In the genomic region with DNA sequence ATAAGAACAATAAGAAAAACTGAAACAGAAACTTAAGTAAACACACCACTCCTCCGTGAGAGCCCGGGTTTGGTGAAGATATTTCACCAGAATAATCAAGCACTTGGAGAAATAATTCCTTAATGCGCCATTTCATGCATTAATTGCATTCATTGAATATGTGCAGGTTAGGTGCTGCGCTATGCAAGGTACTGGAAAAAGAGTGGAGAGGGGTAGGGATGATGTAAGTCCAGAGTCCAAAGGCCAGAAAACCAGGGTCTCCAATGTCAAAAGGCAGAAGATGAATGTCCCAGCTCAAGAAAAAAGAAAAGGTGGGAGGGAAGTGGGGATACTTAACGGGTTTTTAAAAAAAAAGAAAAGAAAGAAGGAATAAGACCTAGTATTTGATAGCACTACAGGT, we compare ENCODE assay signal across 10 cellular contexts. TPM values are rescaled to one million over a fixed set of nuclear protein-coding genes. Genes with fewer than 3 reads are reported as not detected.
DNase-seq lines count a peak whose midpoint lies in the region; ATAC-seq, FAIRE-seq and TF ChIP-seq lines count a peak whose summit lies in the region.
"Had no signal": no experiment of that assay in that cellular context is flagged by ENCODE, and none has a peak within 500 bp of the region (broad histone marks: within the 10 kb centered on the region; RNA-seq: fewer than 3 reads in every experiment).

No MANE protein-coding gene starts in this region.

- H3K27ac ChIP-seq in MM.1S (ENCODE audit: low read length), result no peak overlapping the region
- H3K27ac ChIP-seq in pancreas, result no peak overlapping the region

- DNase-seq in AG10803 (ENCODE audit: low read depth), result no peak
- no peak for DNase-seq in MM.1S
- no peak for DNase-seq in epithelial cell of proximal tubule (ENCODE audit: low read depth)
- DNase-seq in pancreas, result no peak
- DNase-seq in globus pallidus (ENCODE audit: low spot score), result no peak
- no peak for DNase-seq in activated naive CD8-positive, alpha-beta T cell treated with anti-CD3 and anti-CD28 coated beads for 36 hours

- H3K4me1 Mint-ChIP-seq in activated naive CD8-positive, alpha-beta T cell treated with anti-CD3 and anti-CD28 coated beads for 36 hours, result no peaks in the 10 kb centered on the region
- H3K4me1 Mint-ChIP-seq: activated CD4-positive, alpha-beta memory T cell treated with anti-CD3 and anti-CD28 coated beads, Interleukin-2, amount 10 ng/mL, durations not matched to agents 7 days and 5 days had no signal

- no peak overlapping the region for H3K9ac ChIP-seq in MM.1S (ENCODE audit: low read length)

- H3K4me1 ChIP-seq in MM.1S (ENCODE audit: low read length), result no peaks in the 10 kb centered on the region
- H3K4me1 ChIP-seq in pancreas, result no peaks in the 10 kb centered on the region

- peaks cover 11% of the 10 kb centered on the region for H3K36me3 Mint-ChIP-seq in activated naive CD8-positive, alpha-beta T cell treated with anti-CD3 and anti-CD28 coated beads for 36 hours

- H4K20me1 ChIP-seq in MM.1S (ENCODE audit: insufficient read depth, low read length), result no peaks in the 10 kb centered on the region

- H3K36me3 ChIP-seq in MM.1S (replicated peaks; ENCODE audit: insufficient read depth, low read length) (no peaks in the 10 kb centered on the region), pancreas (no peaks in the 10 kb centered on the region)

- no peak for FAIRE-seq in pancreas (lab: Jason Lieb, UNC)
- FAIRE-seq: colon had no signal

- H3K4me2 ChIP-seq in MM.1S (ENCODE audit: low read depth, low read length), result peak overlapping the region; percentile 56

- no peaks in the 10 kb centered on the region for H3K79me2 ChIP-seq in MM.1S (ENCODE audit: low read length)

- H3K27me3 ChIP-seq in MM.1S (replicated peaks; ENCODE audit: insufficient read depth, low read length), result no peaks in the 10 kb centered on the region
- peaks cover 0 to 4% (median 0%) of the 10 kb centered on the region in 4 donors for H3K27me3 ChIP-seq in pancreas

- no peak for TF ChIP-seq CTCF in AG10803 (conservative IDR thresholded peaks at IDR 0.05; ENCODE audit: low read length)
- TF ChIP-seq CTCF in MM.1S (IDR thresholded peaks at IDR 0.05; ENCODE audit: low read length), result no peak
- TF ChIP-seq CTCF in epithelial cell of proximal tubule (conservative IDR thresholded peaks at IDR 0.05; ENCODE audit: low read depth, low read length), result no peak
- no peak for TF ChIP-seq CTCF in pancreas (IDR thresholded peaks at IDR 0.05)

- WGBS in pancreas, 2 donors, result 21 to 29% methylated on average over 5 of the region's 5 CpGs

- H3K9me2 ChIP-seq in MM.1S (replicated peaks; ENCODE audit: insufficient read depth, low read length), result no peaks in the 10 kb centered on the region

- intact Hi-C loops in pancreas (cut with DNase I), result no loop called here

- no peak overlapping the region for H3K4me3 Mint-ChIP-seq in activated naive CD8-positive, alpha-beta T cell treated with anti-CD3 and anti-CD28 coated beads for 36 hours
- H3K4me3 Mint-ChIP-seq: activated CD4-positive, alpha-beta memory T cell treated with anti-CD3 and anti-CD28 coated beads, Interleukin-2, amount 10 ng/mL, durations not matched to agents 7 days and 5 days had no signal

- H2AFZ ChIP-seq in MM.1S (ENCODE audit: low read length), result peak overlapping the region; percentile 91

- H3K9me3 ChIP-seq in MM.1S (replicated peaks; ENCODE audit: insufficient read depth, low read length) (no peaks in the 10 kb centered on the region), pancreas (no peaks in the 10 kb centered on the region)

- peaks cover 13% of the 10 kb centered on the region for H3K9me3 Mint-ChIP-seq in activated naive CD8-positive, alpha-beta T cell treated with anti-CD3 and anti-CD28 coated beads for 36 hours

- H3K27me3 Mint-ChIP-seq in activated naive CD8-positive, alpha-beta T cell treated with anti-CD3 and anti-CD28 coated beads for 36 hours, result peaks cover 13% of the 10 kb centered on the region
- H3K27me3 Mint-ChIP-seq: activated CD4-positive, alpha-beta memory T cell treated with anti-CD3 and anti-CD28 coated beads, Interleukin-2, amount 10 ng/mL, durations not matched to agents 7 days and 5 days had no signal

- H3K4me3 ChIP-seq in AG10803 (ENCODE audit: low read length) (peak overlapping the region; percentile 84), MM.1S (ENCODE audit: low read length) (peak overlapping the region; percentile 71), epithelial cell of proximal tubule (ENCODE audit: low read depth, low read length) (peak overlapping the region; percentile 87), pancreas (peak overlapping the region; percentile 42 to 68 (median 64))

- no peaks in the 10 kb centered on the region for H3F3A ChIP-seq in MM.1S (ENCODE audit: insufficient read depth, low read length)

- ATAC-seq in pancreas (no peak), GM21423 (IDR thresholded peaks at IDR 0.05; ENCODE audit: unreplicated experiment) (no peak), HG03196 (IDR thresholded peaks at IDR 0.05; ENCODE audit: unreplicated experiment) (no peak)

- no peak overlapping the region for H3K27ac Mint-ChIP-seq in activated naive CD8-positive, alpha-beta T cell treated with anti-CD3 and anti-CD28 coated beads for 36 hours
- H3K27ac Mint-ChIP-seq: activated CD4-positive, alpha-beta memory T cell treated with anti-CD3 and anti-CD28 coated beads, Interleukin-2, amount 10 ng/mL, durations not matched to agents 7 days and 5 days had no signal

RNA-seq across cellular contexts. Expression of a gene that starts 0.7 kb away (rescaled TPM):
- 0.58 and 0.94 TPM in 2 replicates for total RNA-seq in epithelial cell of proximal tubule
- 1 to 10 TPM in 5 of 6 donors, under 1 TPM in 1; 0.76 to 1.5 (median 1.2) TPM for total RNA-seq in pancreas
- 1 to 10 TPM in 1 of 2 donors, under 1 TPM in 1; 0.34 to 1.6 TPM for polyA plus RNA-seq in pancreas
- total RNA-seq in activated naive CD8-positive, alpha-beta T cell treated with anti-CD3 and anti-CD28 coated beads for 36 hours, result 1 to 10 TPM; 1.7 to 2.5 TPM

RNA-seq across cellular contexts. Expression of a gene that starts 45.2 kb away (rescaled TPM):
- 3.4 and 5.3 TPM in 2 replicates for total RNA-seq in epithelial cell of proximal tubule
- total RNA-seq in pancreas, result 1 to 10 TPM in 5 of 6 donors, under 1 TPM in 1; 0.32 to 3.4 (median 1.2) TPM
- 1 to 10 TPM; 1.8 to 2.2 TPM for polyA plus RNA-seq in pancreas
- total RNA-seq in activated naive CD8-positive, alpha-beta T cell treated with anti-CD3 and anti-CD28 coated beads for 36 hours, result 1 to 10 TPM; 1.9 to 2.1 TPM
